8 cellular contexts compared by ENCODE assay signal in genomic region chr17:1714488-1714979, GRCh38. TPM values are rescaled to one million over a fixed set of nuclear protein-coding genes. Genes with fewer than 3 reads are reported as not detected.
DNase-seq lines count a peak whose midpoint lies in the region; ATAC-seq and TF ChIP-seq lines count a peak whose summit lies in the region.

No MANE protein-coding gene starts in this region.

- H3K4me3 ChIP-seq in AG09309 (ENCODE audit: control insufficient read depth, low read depth, low read length) (peak overlapping the region; percentile 98), HAP-1 (peak overlapping the region; percentile 69), SK-N-SH (ENCODE audit: low read depth in 2 of 2, low read length in 1 of 2) (peak overlapping the region; percentile 77 to 95), ectodermal cell (ENCODE audit: insufficient read depth, low read depth, low read length) (peak overlapping the region; percentile 86), right lobe of liver (peak overlapping the region; percentile 87 to 98 (median 90))

- peak; percentile 33 to 54 (median 47) for ATAC-seq in right lobe of liver
- ATAC-seq in stimulated activated naive B cell treated with anti-CD40 and anti-IgM and Interleukin-4, amounts not matched to agents 10 μg/mL and 1 μg/mL and 100 μg/mL, for 72 hours (replicated peaks): no peak
- no peak for ATAC-seq in GM21529 (IDR thresholded peaks at IDR 0.05; ENCODE audit: unreplicated experiment)

- peak overlapping the region; percentile 90 for H3K27ac Mint-ChIP-seq in stimulated activated naive B cell treated with anti-CD40 and anti-IgM and Interleukin-4, amounts not matched to agents 10 μg/mL and 1 μg/mL and 100 μg/mL, for 72 hours

- peaks cover 64% of the 10 kb centered on the region for H3K79me2 ChIP-seq in SK-N-SH (ENCODE audit: insufficient read depth)

- H3K4me1 ChIP-seq in HAP-1: peaks cover 17% of the 10 kb centered on the region
- peaks cover 19 to 32% of the 10 kb centered on the region in 2 experiments; a peak in 3 of 4 replicates for H3K4me1 ChIP-seq in SK-N-SH (ENCODE audit: control insufficient read depth in 1 of 2, insufficient read depth in 2 of 2, low read depth in 1 of 2, low read length in 1 of 2)
- peaks cover 24% of the 10 kb centered on the region for H3K4me1 ChIP-seq in ectodermal cell (ENCODE audit: control insufficient read depth, insufficient read depth, low read length)
- peaks cover 0 to 29% (median 13%) of the 10 kb centered on the region in 4 donors for H3K4me1 ChIP-seq in right lobe of liver

- H3K4me2 ChIP-seq in SK-N-SH: peak overlapping the region; percentile 99

- intact Hi-C loops in right lobe of liver (cut with DNase I): no loop called here

- peaks cover 45 to 55% of the 10 kb centered on the region in 2 donors for H3K27me3 Mint-ChIP-seq in stimulated activated naive B cell treated with anti-CD40 and anti-IgM and Interleukin-4, amounts not matched to agents 10 μg/mL and 1 μg/mL and 100 μg/mL, for 72 hours

- CTCF ChIA-PET in SK-N-SH (lab: Yijun Ruan, JAX): interaction anchor here (1.5 to 8.4 kb wide), 4 partner anchors 53 to 195 kb away, joined by 3 to 112 read pairs (median 6); no protein-coding TSS in a partner anchor

- H3K36me3 ChIP-seq in HAP-1 (replicated peaks) (peaks cover 9% of the 10 kb centered on the region), SK-N-SH (replicated peaks in 1 of 2; ENCODE audit: control insufficient read depth in 1 of 2, insufficient read depth in 2 of 2, low read length in 1 of 2) (peaks cover 26 to 31% of the 10 kb centered on the region in 2 experiments), ectodermal cell (ENCODE audit: control insufficient read depth, insufficient read depth, low read length) (no peaks in the 10 kb centered on the region), right lobe of liver (peaks cover 0 to 28% (median 14%) of the 10 kb centered on the region in 4 donors)

- no peaks in the 10 kb centered on the region for H3K9me2 ChIP-seq in SK-N-SH

- H3K36me3 Mint-ChIP-seq in stimulated activated naive B cell treated with anti-CD40 and anti-IgM and Interleukin-4, amounts not matched to agents 10 μg/mL and 1 μg/mL and 100 μg/mL, for 72 hours: peaks cover 33 to 43% of the 10 kb centered on the region in 2 donors

- TF ChIP-seq POLR2A in right lobe of liver (IDR thresholded peaks at IDR 0.05): no peak

- peak in 1 of 2 experiments; percentile 80; a peak in 1 of 4 replicates for TF ChIP-seq EP300 in SK-N-SH (IDR thresholded peaks at IDR 0.05; ENCODE audit: borderline replicate concordance in 1 of 2, low read depth in 1 of 2, low read length in 1 of 2)

- POLR2A ChIA-PET in SK-N-SH (lab: Yijun Ruan, JAX): interaction anchor here (0.5 to 0.6 kb wide), 2 partner anchors 13 to 45 kb away, joined by 3 read pairs; no protein-coding TSS in a partner anchor

- peaks cover 48% of the 10 kb centered on the region for H4K20me1 ChIP-seq in SK-N-SH (ENCODE audit: insufficient read depth)

- WGBS in SK-N-SH (ENCODE audit: low lambda C conversion rate): 5% methylated on average over 15 of the region's 19 CpGs
- 1 to 2% methylated on average over 19 of the region's 19 CpGs for WGBS in ectodermal cell, 2 experiments
- 10% methylated on average over 9 of the region's 19 CpGs for WGBS in right lobe of liver (ENCODE audit: insufficient coverage, low coverage, low lambda C conversion rate, missing lambda C conversion rate)

- peak; percentile 94 for DNase-seq in AG09309 (ENCODE audit: low read depth)
- DNase-seq in HAP-1 (ENCODE audit: low spot score in 2 of 2): peak; percentile 92 to 100
- peak; percentile 63 for DNase-seq in SK-N-SH
- peak; percentile 97 to 99 (median 99) for DNase-seq in right lobe of liver
- no peak for DNase-seq in stimulated activated naive B cell treated with anti-CD40 and anti-IgM and Interleukin-4, amounts not matched to agents 10 μg/mL and 1 μg/mL and 100 μg/mL, for 72 hours
- no peak for DNase-seq in effector CD4-positive, alpha-beta T cell

- peaks cover 18 to 53% of the 10 kb centered on the region in 2 donors for H3K4me1 Mint-ChIP-seq in stimulated activated naive B cell treated with anti-CD40 and anti-IgM and Interleukin-4, amounts not matched to agents 10 μg/mL and 1 μg/mL and 100 μg/mL, for 72 hours

- TF ChIP-seq RAD21 in SK-N-SH (IDR thresholded peaks at IDR 0.05; ENCODE audit: low read length): no peak

- H3K9me3 ChIP-seq in HAP-1 (no peaks in the 10 kb centered on the region), SK-N-SH (no peaks in the 10 kb centered on the region), ectodermal cell (ENCODE audit: control insufficient read depth, low read length) (no peaks in the 10 kb centered on the region), right lobe of liver (no peaks in the 10 kb centered on the region)

- TF ChIP-seq CTCF in AG09309 (IDR thresholded peaks at IDR 0.05; ENCODE audit: control insufficient read depth, insufficient read depth, low read depth, low read length, missing control alignments): no peak
- TF ChIP-seq CTCF in SK-N-SH (IDR thresholded peaks at IDR 0.05): no peak
- TF ChIP-seq CTCF in right lobe of liver (IDR thresholded peaks at IDR 0.05): no peak

- H3K27me3 ChIP-seq in HAP-1 (ENCODE audit: low read depth) (no peaks in the 10 kb centered on the region), SK-N-SH (ENCODE audit: insufficient read depth) (no peaks in the 10 kb centered on the region), ectodermal cell (ENCODE audit: control insufficient read depth, insufficient read depth, low read length, poor library complexity, severe bottlenecking) (peaks cover 25% of the 10 kb centered on the region), right lobe of liver (no peaks in the 10 kb centered on the region)

- H3F3A ChIP-seq in SK-N-SH (replicated peaks; ENCODE audit: insufficient read depth): peaks cover 52% of the 10 kb centered on the region

- in situ Hi-C loops in HAP-1 (cut with MboI; ENCODE audit: low sequenced_read_pairs): loop anchor here (10.0 kb wide), 1 partner anchor 320 kb away; the partner anchor contains the start of gene DPH1

- peak overlapping the region; percentile 81 to 98 for H3K27ac ChIP-seq in SK-N-SH (ENCODE audit: low read depth in 2 of 2, low read length in 1 of 2)
- H3K27ac ChIP-seq in ectodermal cell (ENCODE audit: insufficient read depth, low read depth, low read length, poor library complexity, severe bottlenecking): peak overlapping the region; percentile 82
- H3K27ac ChIP-seq in right lobe of liver: peak overlapping the region; percentile 79 to 99 (median 98)

- H2AFZ ChIP-seq in SK-N-SH (ENCODE audit: low read depth): no peak overlapping the region

- H3K9ac ChIP-seq in SK-N-SH: peak overlapping the region; percentile 98

- H3K4me3 Mint-ChIP-seq in stimulated activated naive B cell treated with anti-CD40 and anti-IgM and Interleukin-4, amounts not matched to agents 10 μg/mL and 1 μg/mL and 100 μg/mL, for 72 hours: peak overlapping the region; percentile 87 to 99

- H3K9me3 Mint-ChIP-seq in stimulated activated naive B cell treated with anti-CD40 and anti-IgM and Interleukin-4, amounts not matched to agents 10 μg/mL and 1 μg/mL and 100 μg/mL, for 72 hours: no peaks in the 10 kb centered on the region

RNA-seq across cellular contexts. Expression of gene TLCD2, which starts 4.4 kb away (rescaled TPM):
- 1.3 and 1.9 TPM in 2 replicates for polyA plus RNA-seq in SK-N-SH (2012; rRNA removed)
- polyA plus RNA-seq in SK-N-SH (2012; cell fraction: cytosol; rRNA removed): 1.7 and 1.9 TPM in 2 replicates
- 1.4 and 2.0 TPM in 2 replicates for polyA plus RNA-seq in SK-N-SH (2012; cell fraction: nucleus; rRNA removed)
- polyA plus RNA-seq in ectodermal cell (2013, experiment 1 of 4): 0.44 TPM
- 0.57 TPM for polyA plus RNA-seq in ectodermal cell (2013, experiment 2 of 4)
- polyA plus RNA-seq in ectodermal cell (2013, experiment 3 of 4): 0.48 TPM
- polyA plus RNA-seq in ectodermal cell (2013, experiment 4 of 4): 0.61 TPM
- total RNA-seq in right lobe of liver: 10 to 100 TPM in 1 of 6 experiments, 1 to 10 TPM in 5; 2.5 to 17.7 (median 3.7) TPM

RNA-seq across cellular contexts. Expression of gene WDR81, which starts 10.0 kb away (rescaled TPM):
- polyA plus RNA-seq in SK-N-SH (2012; rRNA removed): 7.2 and 9.3 TPM in 2 replicates
- 2.4 and 4.3 TPM in 2 replicates for polyA plus RNA-seq in SK-N-SH (2012; cell fraction: cytosol; rRNA removed)
- polyA plus RNA-seq in SK-N-SH (2012; cell fraction: nucleus; rRNA removed): 30.4 and 32.0 TPM in 2 replicates
- 10.8 TPM for polyA plus RNA-seq in ectodermal cell (2013, experiment 1 of 4)
- polyA plus RNA-seq in ectodermal cell (2013, experiment 2 of 4): 13.8 TPM
- polyA plus RNA-seq in ectodermal cell (2013, experiment 3 of 4): 9.2 TPM
- 10.9 TPM for polyA plus RNA-seq in ectodermal cell (2013, experiment 4 of 4)
- total RNA-seq in right lobe of liver: 10 to 100 TPM; 23.0 to 27.2 (median 23.9) TPM

RNA-seq across cellular contexts. Expression of gene SERPINF2, which starts 28.1 kb away (rescaled TPM):
- 0.16 and 0.26 TPM in 2 replicates for polyA plus RNA-seq in SK-N-SH (2012; rRNA removed)
- polyA plus RNA-seq in SK-N-SH (2012; cell fraction: cytosol; rRNA removed): 0.05 and 0.18 TPM in 2 replicates
- 1.0 and 1.5 TPM in 2 replicates for polyA plus RNA-seq in SK-N-SH (2012; cell fraction: nucleus; rRNA removed)
- polyA plus RNA-seq in ectodermal cell (2013, experiment 1 of 4): 0.31 TPM
- 0.52 TPM for polyA plus RNA-seq in ectodermal cell (2013, experiment 2 of 4)
- 0.27 TPM for polyA plus RNA-seq in ectodermal cell (2013, experiment 3 of 4)
- 0.08 TPM for polyA plus RNA-seq in ectodermal cell (2013, experiment 4 of 4)
- 1,000 to 10,000 TPM; 1,040 to 1,391 (median 1,137) TPM for total RNA-seq in right lobe of liver

RNA-seq across cellular contexts. Expression of gene PRPF8, which starts 29.9 kb away (rescaled TPM):
- polyA plus RNA-seq in SK-N-SH (2012; rRNA removed): 123 and 149 TPM in 2 replicates
- polyA plus RNA-seq in SK-N-SH (2012; cell fraction: cytosol; rRNA removed): 54.5 and 84.1 TPM in 2 replicates
- polyA plus RNA-seq in SK-N-SH (2012; cell fraction: nucleus; rRNA removed): 251 and 315 TPM in 2 replicates
- 252 TPM for polyA plus RNA-seq in ectodermal cell (2013, experiment 1 of 4)
- 253 TPM for polyA plus RNA-seq in ectodermal cell (2013, experiment 2 of 4)
- polyA plus RNA-seq in ectodermal cell (2013, experiment 3 of 4): 219 TPM
- polyA plus RNA-seq in ectodermal cell (2013, experiment 4 of 4): 227 TPM
- total RNA-seq in right lobe of liver: 100 to 1,000 TPM in 3 of 6 experiments, 10 to 100 TPM in 3; 79.3 to 116 (median 102) TPM

RNA-seq across cellular contexts. Expression of gene SERPINF1, which starts 47.3 kb away (rescaled TPM):
- polyA plus RNA-seq in SK-N-SH (2012; rRNA removed): 380 and 392 TPM in 2 replicates
- 248 and 316 TPM in 2 replicates for polyA plus RNA-seq in SK-N-SH (2012; cell fraction: cytosol; rRNA removed)
- 275 and 299 TPM in 2 replicates for polyA plus RNA-seq in SK-N-SH (2012; cell fraction: nucleus; rRNA removed)
- 41.3 TPM for polyA plus RNA-seq in ectodermal cell (2013, experiment 1 of 4)
- polyA plus RNA-seq in ectodermal cell (2013, experiment 2 of 4): 55.7 TPM
- polyA plus RNA-seq in ectodermal cell (2013, experiment 3 of 4): 51.6 TPM
- polyA plus RNA-seq in ectodermal cell (2013, experiment 4 of 4): 57.7 TPM
- 1,000 to 10,000 TPM in 2 of 6 experiments, 100 to 1,000 TPM in 4; 621 to 1,110 (median 800) TPM for total RNA-seq in right lobe of liver

Comparison
In these comparisons a context has a peak if more than half of its experiments do, and no peak if none do; other contexts are left out.
1. DNase-seq: peak in AG09309 (single experiment), HAP-1 (2 of 2), SK-N-SH (single experiment) and right lobe of liver (3 of 3); none in stimulated activated naive B cell treated with anti-CD40 and anti-IgM and Interleukin-4, amounts not matched to agents 10 μg/mL and 1 μg/mL and 100 μg/mL, for 72 hours (single experiment) and effector CD4-positive, alpha-beta T cell (single experiment).
2. ATAC-seq: peak in right lobe of liver (4 of 4); none in stimulated activated naive B cell treated with anti-CD40 and anti-IgM and Interleukin-4, amounts not matched to agents 10 μg/mL and 1 μg/mL and 100 μg/mL, for 72 hours (0 of 2) and GM21529 (single experiment).
3. Peak in every context shown above with its lines, with median percentiles within 50 percentile points of each other: H3K4me3 ChIP-seq and H3K27ac ChIP-seq.